Comparison of ENCODE assay signal across 1 cellular context in the genomic region with DNA sequence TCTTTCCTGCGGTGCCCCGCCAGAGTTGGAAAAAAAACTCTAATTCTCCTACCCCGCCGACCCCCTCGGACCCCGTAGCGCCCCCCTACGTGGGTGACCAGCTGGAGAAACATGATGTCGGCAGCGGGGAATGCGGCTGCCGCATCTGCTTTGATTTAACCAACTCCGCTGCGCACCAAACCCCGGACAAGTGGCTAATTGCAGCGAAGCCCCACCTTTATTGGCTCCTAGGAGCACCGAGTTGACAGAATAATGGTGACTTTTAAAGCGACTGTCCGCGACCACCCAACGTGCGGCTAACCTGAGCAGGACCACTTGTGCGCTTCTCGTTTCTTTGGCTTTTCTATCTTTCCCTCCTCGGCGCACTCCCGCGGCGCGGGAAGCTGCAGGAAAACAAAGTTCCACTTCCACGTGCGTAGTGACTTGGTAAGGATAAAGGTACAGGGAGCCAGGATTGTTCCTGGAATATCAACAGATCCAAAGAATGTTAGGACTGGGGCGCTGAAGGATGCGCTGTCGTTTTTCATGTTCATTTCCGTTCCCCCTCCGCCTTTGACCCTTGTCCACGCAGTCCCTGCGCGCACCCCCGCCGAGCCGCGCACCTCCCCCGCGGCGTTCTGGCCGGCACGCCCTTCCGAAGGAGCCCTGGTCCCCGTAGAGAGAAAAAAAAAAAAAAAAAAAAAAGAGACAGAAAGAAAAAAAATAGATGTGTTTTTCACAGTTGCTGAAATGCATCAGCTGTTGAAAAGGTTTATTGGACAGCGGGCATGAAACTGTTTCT.
A peak's percentile ranks its signal among the peaks of the same experiment; 100 is the strongest.
TF ChIP-seq lines count a peak whose summit lies in the region.

No MANE protein-coding gene starts in this region.

TF ChIP-seq in IMR-90, 13 proteins besides CTCF, POLR2A, EP300 and RAD21:
- TF ChIP-seq, protein P1, sequence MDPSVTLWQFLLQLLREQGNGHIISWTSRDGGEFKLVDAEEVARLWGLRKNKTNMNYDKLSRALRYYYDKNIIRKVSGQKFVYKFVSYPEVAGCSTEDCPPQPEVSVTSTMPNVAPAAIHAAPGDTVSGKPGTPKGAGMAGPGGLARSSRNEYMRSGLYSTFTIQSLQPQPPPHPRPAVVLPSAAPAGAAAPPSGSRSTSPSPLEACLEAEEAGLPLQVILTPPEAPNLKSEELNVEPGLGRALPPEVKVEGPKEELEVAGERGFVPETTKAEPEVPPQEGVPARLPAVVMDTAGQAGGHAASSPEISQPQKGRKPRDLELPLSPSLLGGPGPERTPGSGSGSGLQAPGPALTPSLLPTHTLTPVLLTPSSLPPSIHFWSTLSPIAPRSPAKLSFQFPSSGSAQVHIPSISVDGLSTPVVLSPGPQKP (IDR thresholded peaks at IDR 0.05; ENCODE audit: borderline replicate concordance, low read depth, low read length) = no peak
- TF ChIP-seq MXI1 (IDR thresholded peaks at IDR 0.05; ENCODE audit: borderline replicate concordance, low read depth, low read length) = peak; percentile 54; the same call in 1 of the 2 replicates
